Comparison of ENCODE assay signal across 32 cellular contexts in the genomic region with DNA sequence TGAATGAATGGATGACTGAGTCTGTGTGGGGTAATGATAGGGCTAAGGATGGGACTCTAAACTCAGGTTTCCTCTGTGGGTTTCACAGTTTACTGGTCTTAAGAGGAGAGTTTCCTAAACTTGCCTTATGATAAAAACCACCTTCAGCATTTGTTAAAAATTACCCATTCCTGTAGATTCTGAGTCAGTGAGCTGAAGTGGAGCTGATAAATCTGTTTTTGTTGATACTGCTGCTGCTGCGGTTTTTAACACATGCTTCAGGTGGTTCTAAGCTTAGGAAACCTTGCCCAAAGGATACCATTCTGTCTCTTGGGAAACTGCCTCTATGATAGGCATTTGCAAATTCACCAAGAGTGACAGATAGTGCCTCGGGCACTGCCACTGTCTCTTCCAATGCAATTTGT. TPM values are rescaled to one million over a fixed set of nuclear protein-coding genes. Genes with fewer than 3 reads are reported as not detected.
DNase-seq lines count a peak whose midpoint lies in the region; ATAC-seq, FAIRE-seq and TF ChIP-seq lines count a peak whose summit lies in the region.
"Had no signal": no experiment of that assay in that cellular context is flagged by ENCODE, and none has a peak within 500 bp of the region (broad histone marks: within the 10 kb centered on the region; RNA-seq: fewer than 3 reads in every experiment).

No MANE protein-coding gene starts in this region.

- H3K27ac ChIP-seq in kidney (ENCODE audit: low read depth in 2 of 2, low read length in 2 of 2): no peak overlapping the region
- H3K27ac ChIP-seq: 22Rv1, colonic mucosa, GM23248, left lung had no signal

- intact Hi-C loops in kidney (cut with DNase I): no loop called here

- peak; percentile 14 for DNase-seq in A172 (ENCODE audit: low spot score)
- DNase-seq in epithelial cell of esophagus (ENCODE audit: low read depth): peak; percentile 12
- DNase-seq in kidney: no peak
- DNase-seq in HPDE6-E6E7 (ENCODE audit: extremely low spot score): no peak
- no peak for DNase-seq in T-helper 9 cell
- DNase-seq: activated CD4-positive, alpha-beta T cell treated with anti-CD3 and anti-CD28 coated beads, Interleukin-2, amount 50 U/mL, for 4 hours; activated CD8-positive, alpha-beta memory T cell treated with anti-CD3 and anti-CD28 coated beads, Interleukin-2, amount 10 ng/mL, durations not matched to agents 7 days and 5 days; activated gamma-delta T cell treated with Interleukin-2 at 50 U/mL for 16 hours; activated T-cell treated with anti-CD3 and anti-CD28 coated beads, Interleukin-2, amount 50 U/mL, for 4 hours; CD4-positive, CD25-positive, alpha-beta regulatory T cell; colonic mucosa; effector memory CD4-positive, alpha-beta T cell; GM23248; left lung; mesendoderm; NCI-H1048; NCI-H1694; NCI-H2171; NCI-H510A; SK-N-SH; stimulated activated CD4-positive, alpha-beta T cell treated with anti-CD3 and anti-CD28 coated beads, Interleukin-15, amount 100 ng/mL, for 24 hours; stimulated activated CD4-positive, alpha-beta T cell treated with anti-CD3 and anti-CD28 coated beads, Interleukin-4, amount 100 ng/mL, for 4 hours; substantia nigra had no signal

- TF ChIP-seq CTCF in epithelial cell of esophagus (IDR thresholded peaks at IDR 0.05; ENCODE audit: insufficient read depth, low read depth, low read length, missing control alignments) (no peak), kidney (IDR thresholded peaks at IDR 0.05; ENCODE audit: borderline replicate concordance, extremely low read depth, insufficient read depth) (no peak)

- peaks cover 6 to 10% of the 10 kb centered on the region in 2 donors for H3K4me1 ChIP-seq in kidney (ENCODE audit: control insufficient read depth in 1 of 2, insufficient read depth in 1 of 2, low read depth in 1 of 2, low read length in 2 of 2)
- H3K4me1 ChIP-seq: colonic mucosa, left lung had no signal

- no peaks in the 10 kb centered on the region for H3K36me3 ChIP-seq in kidney (ENCODE audit: control insufficient read depth in 1 of 2, insufficient read depth in 2 of 2, low read length in 2 of 2)
- H3K36me3 ChIP-seq: colonic mucosa, left lung had no signal

- peak; percentile 61 for ATAC-seq in GM18909 (IDR thresholded peaks at IDR 0.05; ENCODE audit: poor library complexity, unreplicated experiment)
- ATAC-seq in HG03196 (IDR thresholded peaks at IDR 0.05; ENCODE audit: unreplicated experiment): peak; percentile 54
- ATAC-seq in HG02798 (IDR thresholded peaks at IDR 0.05; ENCODE audit: poor library complexity, unreplicated experiment): no peak
- ATAC-seq: activated CD8-positive, alpha-beta memory T cell treated with anti-CD3 and anti-CD28 coated beads, Interleukin-2, amount 10 ng/mL, durations not matched to agents 7 days and 5 days; activated T-cell treated with anti-CD3 and anti-CD28 coated beads, Interleukin-2, amount 50 U/mL, for 4 hours; left lung; stimulated activated effector memory CD8-positive, alpha-beta T cell treated with anti-CD3 and anti-CD28 coated beads, Interleukin-12 subunit alpha, Interleukin-12 subunit beta, amount 100 ng/mL, for 72 hours had no signal

- H3K4me3 ChIP-seq in epithelial cell of esophagus (ENCODE audit: low read length): no peak overlapping the region
- H3K4me3 ChIP-seq in kidney (ENCODE audit: low read length in 2 of 2): no peak overlapping the region
- H3K4me3 ChIP-seq: colonic mucosa, GM23248, left lung had no signal

- FAIRE-seq in kidney (lab: Jason Lieb, UNC): no peak
- FAIRE-seq: GM18507, TTC549 had no signal

- no peaks in the 10 kb centered on the region for H3K9me3 ChIP-seq in kidney (ENCODE audit: control insufficient read depth in 1 of 2, low read length in 2 of 2)
- H3K9me3 ChIP-seq: colonic mucosa, left lung, SK-N-SH had no signal

- no peak overlapping the region for H3K9ac ChIP-seq in kidney (ENCODE audit: low read length in 2 of 2)
- H3K9ac ChIP-seq: GM23248, SK-N-SH had no signal

RNA-seq across cellular contexts. Expression of a gene that starts 52.6 kb away (rescaled TPM):
- total RNA-seq in A172 (2014; rRNA removed; shearing (Covaris generic)): 8.0 and 19.1 TPM in 2 replicates
- total RNA-seq in kidney: 148 TPM
- 36.0 TPM for polyA plus RNA-seq in kidney (ENCODE audit: insufficient read depth, low read depth, low replicate concordance)
- total RNA-seq: activated CD8-positive, alpha-beta memory T cell treated with anti-CD3 and anti-CD28 coated beads, Interleukin-2, amount 10 ng/mL, durations not matched to agents 7 days and 5 days; CD4-positive, CD25-positive, alpha-beta regulatory T cell; OCI-LY7 had no signal
- polyA plus RNA-seq: IgD-negative memory B cell had no signal

Comparison
In these comparisons a context has a peak if more than half of its experiments do, and no peak if none do; other contexts are left out.
1. DNase-seq: peak in A172 (single experiment) and epithelial cell of esophagus (single experiment); none in kidney (single experiment), HPDE6-E6E7 (single experiment) and T-helper 9 cell (single experiment).